In genomic region chr16:89092013-89092412, GRCh38 we compare ENCODE assay signal across 17 cellular contexts. TPM values are rescaled to one million over a fixed set of nuclear protein-coding genes. Genes with fewer than 3 reads are reported as not detected.
DNase-seq lines count a peak whose midpoint lies in the region; ATAC-seq and TF ChIP-seq lines count a peak whose summit lies in the region.
"Had no signal": no experiment of that assay in that cellular context is flagged by ENCODE, and none has a peak within 500 bp of the region (broad histone marks: within the 10 kb centered on the region; RNA-seq: fewer than 3 reads in every experiment).

No MANE protein-coding gene starts in this region.

- peaks cover 27% of the 10 kb centered on the region for H3K36me3 Mint-ChIP-seq in activated T-cell treated with anti-CD3 and anti-CD28 coated beads, Interleukin-2, amount 50 U/mL, for 24 hours (ENCODE audit: low read depth)
- H3K36me3 Mint-ChIP-seq in activated T-cell treated with anti-CD3 and anti-CD28 coated beads, Interleukin-2, amount 50 U/mL, for 72 hours (ENCODE audit: insufficient read depth in 2 of 2) = peaks cover 2 to 3% of the 10 kb centered on the region in 2 donors
- H3K36me3 Mint-ChIP-seq in T-cell = no peaks in the 10 kb centered on the region
- peaks cover 4% of the 10 kb centered on the region for H3K36me3 Mint-ChIP-seq in central memory CD8-positive, alpha-beta T cell (ENCODE audit: insufficient read depth)
- no peaks in the 10 kb centered on the region for H3K36me3 Mint-ChIP-seq in progenitor cell of endocrine pancreas (ENCODE audit: insufficient read depth)

- peaks cover 32% of the 10 kb centered on the region for H3K4me1 Mint-ChIP-seq in activated T-cell treated with anti-CD3 and anti-CD28 coated beads, Interleukin-2, amount 50 U/mL, for 24 hours (ENCODE audit: low read depth)
- peaks cover 30% of the 10 kb centered on the region for H3K4me1 Mint-ChIP-seq in activated T-cell treated with anti-CD3 and anti-CD28 coated beads, Interleukin-2, amount 50 U/mL, for 72 hours (ENCODE audit: low read depth)
- H3K4me1 Mint-ChIP-seq in T-cell (peaks cover 31 to 34% (median 31%) of the 10 kb centered on the region in 3 donors), progenitor cell of endocrine pancreas (ENCODE audit: low read depth) (peaks cover 19% of the 10 kb centered on the region)
- H3K4me1 Mint-ChIP-seq in central memory CD8-positive, alpha-beta T cell = peaks cover 28% of the 10 kb centered on the region

- H3K4me3 Mint-ChIP-seq in activated T-cell treated with anti-CD3 and anti-CD28 coated beads, Interleukin-2, amount 50 U/mL, for 24 hours = peak overlapping the region; percentile 30
- H3K4me3 Mint-ChIP-seq in activated T-cell treated with anti-CD3 and anti-CD28 coated beads, Interleukin-2, amount 50 U/mL, for 72 hours = peak overlapping the region in 1 of 2 donors; percentile 17
- H3K4me3 Mint-ChIP-seq in T-cell (peak overlapping the region; percentile 52 to 83 (median 73)), progenitor cell of endocrine pancreas (ENCODE audit: low read depth) (peak overlapping the region; percentile 62)
- H3K4me3 Mint-ChIP-seq in central memory CD8-positive, alpha-beta T cell = peak overlapping the region; percentile 33

- peaks cover 30% of the 10 kb centered on the region for H3K27me3 Mint-ChIP-seq in activated T-cell treated with anti-CD3 and anti-CD28 coated beads, Interleukin-2, amount 50 U/mL, for 24 hours
- H3K27me3 Mint-ChIP-seq in activated T-cell treated with anti-CD3 and anti-CD28 coated beads, Interleukin-2, amount 50 U/mL, for 72 hours (ENCODE audit: low read depth) = no peaks in the 10 kb centered on the region
- H3K27me3 Mint-ChIP-seq in T-cell = peaks cover 8 to 21% of the 10 kb centered on the region in 2 donors
- H3K27me3 Mint-ChIP-seq in central memory CD8-positive, alpha-beta T cell = peaks cover 38% of the 10 kb centered on the region
- H3K27me3 Mint-ChIP-seq in progenitor cell of endocrine pancreas = peaks cover 58% of the 10 kb centered on the region

- DNase-seq in activated T-cell treated with anti-CD3 and anti-CD28 coated beads, Interleukin-2, amount 50 U/mL, for 24 hours = no peak
- no peak for DNase-seq in activated T-cell treated with anti-CD3 and anti-CD28 coated beads, Interleukin-2, amount 50 U/mL, for 72 hours
- DNase-seq in T-cell (no peak), progenitor cell of endocrine pancreas (ENCODE audit: low spot score, unreplicated experiment) (no peak), NCI-H2196 (lab: John Stamatoyannopoulos, UW; ENCODE audit: unreplicated experiment) (no peak), DMS114 treated with DMSO at 0.1 percent for 48 hours (lab: John Stamatoyannopoulos, UW; ENCODE audit: unreplicated experiment) (no peak), NCI-H2196 treated with DMSO at 0.1 percent for 48 hours (lab: John Stamatoyannopoulos, UW; ENCODE audit: unreplicated experiment) (no peak)
- DNase-seq in central memory CD8-positive, alpha-beta T cell (ENCODE audit: low spot score in 2 of 2) = no peak
- DNase-seq: activated CD8-positive, alpha-beta memory T cell treated with anti-CD3 and anti-CD28 coated beads, Interleukin-2, amount 50 U/mL, for 48 hours; central memory CD4-positive, alpha-beta T cell; effector CD8-positive, alpha-beta T cell; EL; heart right ventricle; NCI-H187; NCI-H446; stimulated activated naive CD4-positive, alpha-beta T cell; upper lobe of right lung had no signal

- ATAC-seq in activated T-cell treated with anti-CD3 and anti-CD28 coated beads, Interleukin-2, amount 50 U/mL, for 72 hours (replicated peaks in 1 of 2) = no peak
- no peak for ATAC-seq in T-cell (replicated peaks in 1 of 4)
- no peak for ATAC-seq in central memory CD8-positive, alpha-beta T cell (replicated peaks; ENCODE audit: extremely low read depth, poor library complexity, severe bottlenecking)
- ATAC-seq: heart right ventricle, upper lobe of right lung had no signal

- no peaks in the 10 kb centered on the region for H3K9me3 Mint-ChIP-seq in activated T-cell treated with anti-CD3 and anti-CD28 coated beads, Interleukin-2, amount 50 U/mL, for 24 hours
- no peaks in the 10 kb centered on the region for H3K9me3 Mint-ChIP-seq in activated T-cell treated with anti-CD3 and anti-CD28 coated beads, Interleukin-2, amount 50 U/mL, for 72 hours
- H3K9me3 Mint-ChIP-seq in T-cell (no peaks in the 10 kb centered on the region), progenitor cell of endocrine pancreas (ENCODE audit: low read depth) (no peaks in the 10 kb centered on the region)
- no peaks in the 10 kb centered on the region for H3K9me3 Mint-ChIP-seq in central memory CD8-positive, alpha-beta T cell

- CTCF ChIA-PET in T-cell (lab: Charles Lee) = interaction anchor here in 1 of 2 donors (0.6 kb wide), 1 partner anchor 19 kb away, joined by 4 read pairs; no protein-coding TSS in a partner anchor

- no peak for TF ChIP-seq CTCF in progenitor cell of endocrine pancreas (IDR thresholded peaks at IDR 0.05; ENCODE audit: unreplicated experiment)

- POLR2A ChIA-PET in T-cell (lab: Charles Lee) = no interaction called here

- peak overlapping the region; percentile 22 for H3K27ac Mint-ChIP-seq in activated T-cell treated with anti-CD3 and anti-CD28 coated beads, Interleukin-2, amount 50 U/mL, for 24 hours
- H3K27ac Mint-ChIP-seq in activated T-cell treated with anti-CD3 and anti-CD28 coated beads, Interleukin-2, amount 50 U/mL, for 72 hours = no peak overlapping the region
- peak overlapping the region; percentile 31 to 71 for H3K27ac Mint-ChIP-seq in T-cell
- H3K27ac Mint-ChIP-seq in central memory CD8-positive, alpha-beta T cell (ENCODE audit: low read depth) = no peak overlapping the region
- H3K27ac Mint-ChIP-seq in progenitor cell of endocrine pancreas = no peak overlapping the region

RNA-seq across cellular contexts. Expression of gene ACSF3, which starts 1.6 kb away (rescaled TPM):
- 10 to 100 TPM; 50.6 to 66.7 TPM for total RNA-seq in activated T-cell treated with anti-CD3 and anti-CD28 coated beads, Interleukin-2, amount 50 U/mL, for 72 hours
- total RNA-seq in T-cell (100 to 1,000 TPM in 1 of 5 donors, 10 to 100 TPM in 4; 70.5 to 102 (median 79.9) TPM), progenitor cell of endocrine pancreas (25.2 and 31.3 TPM in 2 replicates)

Comparison
In these comparisons a context has a peak if more than half of its experiments do, and no peak if none do; other contexts are left out.
1. H3K27ac Mint-ChIP-seq: peak in activated T-cell treated with anti-CD3 and anti-CD28 coated beads, Interleukin-2, amount 50 U/mL, for 24 hours (single experiment) and T-cell (2 of 2); none in activated T-cell treated with anti-CD3 and anti-CD28 coated beads, Interleukin-2, amount 50 U/mL, for 72 hours (single experiment), central memory CD8-positive, alpha-beta T cell (single experiment) and progenitor cell of endocrine pancreas (single experiment).